ENCODE assay signal across 32 cellular contexts in genomic region chr2:120863173-120863545, GRCh38.
DNase-seq lines count a peak whose midpoint lies in the region; ATAC-seq and TF ChIP-seq lines count a peak whose summit lies in the region.
"Had no signal": no experiment of that assay in that cellular context is flagged by ENCODE, and none has a peak within 500 bp of the region (broad histone marks: within the 10 kb centered on the region; RNA-seq: fewer than 3 reads in every experiment).

No MANE protein-coding gene starts in this region.

- H3K27ac ChIP-seq in GM23338 (ENCODE audit: low read depth) = 0 out of 2 replicates have a peak overlapping the region, but pooled peaks have one; percentile 65
- peak overlapping the region; percentile 49 for H3K27ac ChIP-seq in RWPE1
- peak overlapping the region; percentile 21 to 49 for H3K27ac ChIP-seq in right atrium auricular region
- H3K27ac ChIP-seq in PC-9 = no peak overlapping the region
- H3K27ac ChIP-seq: breast epithelium, ovary, SJCRH30 had no signal

- peaks cover 5% of the 10 kb centered on the region; the same call in 2 of the 3 replicates for H3K36me3 Mint-ChIP-seq in GM23338 (ENCODE audit: low read depth)
- H3K36me3 Mint-ChIP-seq in stimulated activated memory B cell treated with anti-CD40 and anti-IgM and Interleukin-4, amounts not matched to agents 10 μg/mL and 1 μg/mL and 100 μg/mL, for 72 hours = no peaks in the 10 kb centered on the region
- H3K36me3 Mint-ChIP-seq: activated CD8-positive, alpha-beta memory T cell treated with anti-CD3 and anti-CD28 coated beads, Interleukin-2, amount 10 ng/mL, durations not matched to agents 7 days and 5 days; CD4-positive, CD25-positive, alpha-beta regulatory T cell; immature natural killer cell; stimulated activated naive B cell treated with anti-CD40 and anti-IgM and Interleukin-4, amounts not matched to agents 10 μg/mL and 1 μg/mL and 100 μg/mL, for 72 hours had no signal

- H3K4me1 ChIP-seq in GM23338 (ENCODE audit: insufficient read depth) (peaks cover 54% of the 10 kb centered on the region), right atrium auricular region (peaks cover 0 to 20% of the 10 kb centered on the region in 2 donors), PC-9 (replicated peaks; ENCODE audit: insufficient read depth) (peaks cover 9% of the 10 kb centered on the region; the same call in 1 of the 2 replicates)

- DNase-seq in GM23338 (ENCODE audit: low spot score) (no peak), RWPE1 (ENCODE audit: low spot score) (no peak), right atrium auricular region (ENCODE audit: low spot score) (no peak), sciatic nerve (ENCODE audit: low spot score) (peak; percentile 57), PC-9 (no peak), iPS-NIHi11 (ENCODE audit: low spot score) (no peak)
- DNase-seq: activated CD4-positive, alpha-beta T cell treated with anti-CD3 and anti-CD28 coated beads, Interleukin-2, amount 50 U/mL, for 1 hour; activated CD8-positive, alpha-beta memory T cell treated with anti-CD3 and anti-CD28 coated beads, Interleukin-2, amount 10 ng/mL, durations not matched to agents 7 days and 5 days; activated naive CD4-positive, alpha-beta T cell treated with Interleukin-2 at 50 U/mL for 16 hours; activated T-cell treated with anti-CD3 and anti-CD28 coated beads, Interleukin-2, amount 50 U/mL, for 48 hours; CD4-positive, CD25-positive, alpha-beta regulatory T cell; effector memory CD8-positive, alpha-beta T cell; foreskin melanocyte; hippocampal formation; immature natural killer cell; Karpas-422; MV-4-11; NCI-H1436 treated with DMSO at 0.1 percent for 48 hours; NCI-H526; SJCRH30; stimulated activated CD4-positive, alpha-beta T cell treated with anti-CD3 and anti-CD28 coated beads, Interleukin-4, amount 100 ng/mL, for 4 hours; stimulated activated naive B cell treated with anti-CD40 and anti-IgM and Interleukin-4, amounts not matched to agents 10 μg/mL and 1 μg/mL and 100 μg/mL, for 72 hours had no signal

- H3K9me2 ChIP-seq in GM23338 (ENCODE audit: insufficient read depth) (no peaks in the 10 kb centered on the region), PC-9 (ENCODE audit: insufficient read depth) (no peaks in the 10 kb centered on the region)

- H3K4me3 Mint-ChIP-seq in GM23338 = no peak overlapping the region
- no peak overlapping the region for H3K4me3 Mint-ChIP-seq in stimulated activated memory B cell treated with anti-CD40 and anti-IgM and Interleukin-4, amounts not matched to agents 10 μg/mL and 1 μg/mL and 100 μg/mL, for 72 hours
- H3K4me3 Mint-ChIP-seq: activated CD8-positive, alpha-beta memory T cell treated with anti-CD3 and anti-CD28 coated beads, Interleukin-2, amount 10 ng/mL, durations not matched to agents 7 days and 5 days; CD4-positive, CD25-positive, alpha-beta regulatory T cell; effector memory CD8-positive, alpha-beta T cell; immature natural killer cell; stimulated activated naive B cell treated with anti-CD40 and anti-IgM and Interleukin-4, amounts not matched to agents 10 μg/mL and 1 μg/mL and 100 μg/mL, for 72 hours had no signal

- H3K9me3 Mint-ChIP-seq in GM23338 = no peaks in the 10 kb centered on the region
- no peaks in the 10 kb centered on the region for H3K9me3 Mint-ChIP-seq in stimulated activated memory B cell treated with anti-CD40 and anti-IgM and Interleukin-4, amounts not matched to agents 10 μg/mL and 1 μg/mL and 100 μg/mL, for 72 hours
- H3K9me3 Mint-ChIP-seq: CD4-positive, CD25-positive, alpha-beta regulatory T cell; effector memory CD8-positive, alpha-beta T cell; immature natural killer cell; nephron; stimulated activated naive B cell treated with anti-CD40 and anti-IgM and Interleukin-4, amounts not matched to agents 10 μg/mL and 1 μg/mL and 100 μg/mL, for 72 hours had no signal

- POLR2A ChIA-PET in RWPE1 (lab: Yijun Ruan, JAX; ENCODE audit: low non-redundant PET) = no interaction called here
- POLR2A ChIA-PET in PC-9 (lab: Charles Lee; ENCODE audit: unreplicated experiment) = no interaction called here

- H3K27ac Mint-ChIP-seq in GM23338 = no peak overlapping the region
- no peak overlapping the region for H3K27ac Mint-ChIP-seq in stimulated activated memory B cell treated with anti-CD40 and anti-IgM and Interleukin-4, amounts not matched to agents 10 μg/mL and 1 μg/mL and 100 μg/mL, for 72 hours
- H3K27ac Mint-ChIP-seq: activated CD8-positive, alpha-beta memory T cell treated with anti-CD3 and anti-CD28 coated beads, Interleukin-2, amount 10 ng/mL, durations not matched to agents 7 days and 5 days; CD4-positive, CD25-positive, alpha-beta regulatory T cell; effector memory CD8-positive, alpha-beta T cell; immature natural killer cell; stimulated activated naive B cell treated with anti-CD40 and anti-IgM and Interleukin-4, amounts not matched to agents 10 μg/mL and 1 μg/mL and 100 μg/mL, for 72 hours had no signal

- H3K79me2 ChIP-seq in GM23338 (replicated peaks; ENCODE audit: insufficient read depth) (peaks cover 53% of the 10 kb centered on the region), PC-9 (ENCODE audit: low read depth) (no peaks in the 10 kb centered on the region)

- H3K27me3 Mint-ChIP-seq in GM23338 (ENCODE audit: insufficient read depth, low read depth, poor library complexity) = peaks cover 20% of the 10 kb centered on the region
- peaks cover 33% of the 10 kb centered on the region for H3K27me3 Mint-ChIP-seq in stimulated activated memory B cell treated with anti-CD40 and anti-IgM and Interleukin-4, amounts not matched to agents 10 μg/mL and 1 μg/mL and 100 μg/mL, for 72 hours

- H3K9me3 ChIP-seq in right atrium auricular region (no peaks in the 10 kb centered on the region), PC-9 (ENCODE audit: insufficient read depth, low read depth) (no peaks in the 10 kb centered on the region)
- H3K9me3 ChIP-seq: adrenal gland, breast epithelium, mucosa of descending colon, ovary, SJCRH30, testis had no signal

- H2AFZ ChIP-seq in GM23338 (no peak overlapping the region), PC-9 (no peak overlapping the region)

- peaks cover 80% of the 10 kb centered on the region for H3K4me1 Mint-ChIP-seq in GM23338
- H3K4me1 Mint-ChIP-seq in stimulated activated memory B cell treated with anti-CD40 and anti-IgM and Interleukin-4, amounts not matched to agents 10 μg/mL and 1 μg/mL and 100 μg/mL, for 72 hours = no peaks in the 10 kb centered on the region
- H3K4me1 Mint-ChIP-seq: activated CD8-positive, alpha-beta memory T cell treated with anti-CD3 and anti-CD28 coated beads, Interleukin-2, amount 10 ng/mL, durations not matched to agents 7 days and 5 days; CD4-positive, CD25-positive, alpha-beta regulatory T cell; immature natural killer cell; stimulated activated naive B cell treated with anti-CD40 and anti-IgM and Interleukin-4, amounts not matched to agents 10 μg/mL and 1 μg/mL and 100 μg/mL, for 72 hours had no signal

- no peaks in the 10 kb centered on the region for H3K36me3 ChIP-seq in GM23338 (ENCODE audit: insufficient read depth)
- H3K36me3 ChIP-seq in right atrium auricular region = no peaks in the 10 kb centered on the region
- no peaks in the 10 kb centered on the region for H3K36me3 ChIP-seq in PC-9 (ENCODE audit: low read depth)
- H3K36me3 ChIP-seq: adrenal gland, breast epithelium, ovary, SJCRH30 had no signal

- TF ChIP-seq CTCF in GM23338 (conservative IDR thresholded peaks at IDR 0.05; ENCODE audit: low read depth in 2 of 2) (no peak), RWPE1 (conservative IDR thresholded peaks at IDR 0.05; ENCODE audit: low read depth) (no peak), right atrium auricular region (IDR thresholded peaks at IDR 0.05) (no peak), PC-9 (conservative IDR thresholded peaks at IDR 0.05) (no peak)

- ATAC-seq in GM23338 (no peak), sciatic nerve (peak; percentile 4), GM21367 (IDR thresholded peaks at IDR 0.05; ENCODE audit: unreplicated experiment) (no peak)
- no peak for ATAC-seq in stimulated activated memory B cell treated with anti-CD40 and anti-IgM and Interleukin-4, amounts not matched to agents 10 μg/mL and 1 μg/mL and 100 μg/mL, for 72 hours
- ATAC-seq: activated CD8-positive, alpha-beta memory T cell treated with anti-CD3 and anti-CD28 coated beads, Interleukin-2, amount 10 ng/mL, durations not matched to agents 7 days and 5 days; effector memory CD8-positive, alpha-beta T cell; Panc1; stimulated activated naive B cell treated with anti-CD40 and anti-IgM and Interleukin-4, amounts not matched to agents 10 μg/mL and 1 μg/mL and 100 μg/mL, for 72 hours had no signal

- H4K20me1 ChIP-seq in GM23338 (replicated peaks; ENCODE audit: insufficient read depth) = peaks cover 40% of the 10 kb centered on the region
- no peaks in the 10 kb centered on the region for H4K20me1 ChIP-seq in PC-9 (ENCODE audit: insufficient read depth)

- no peak overlapping the region for H3K4me2 ChIP-seq in GM23338
- no peak overlapping the region; the same call in 1 of the 2 replicates for H3K4me2 ChIP-seq in PC-9

- H3K27me3 ChIP-seq in GM23338 (ENCODE audit: insufficient read depth) = no peaks in the 10 kb centered on the region
- no peaks in the 10 kb centered on the region for H3K27me3 ChIP-seq in right atrium auricular region
- H3K27me3 ChIP-seq in PC-9 (ENCODE audit: insufficient read depth, low read depth) = peaks cover 10% of the 10 kb centered on the region
- H3K27me3 ChIP-seq: adrenal gland, breast epithelium, ovary, SJCRH30, testis had no signal

- BruUV-seq in PC-9 (replicated peaks; lab: Mats Ljungman, UMichigan) = no TSS peak

- H3K4me3 ChIP-seq in GM23338 = no peak overlapping the region
- no peak overlapping the region for H3K4me3 ChIP-seq in right atrium auricular region
- no peak overlapping the region for H3K4me3 ChIP-seq in PC-9
- H3K4me3 ChIP-seq: adrenal gland, breast epithelium, coronary artery, mucosa of descending colon, ovary, SJCRH30, testis had no signal

- H3F3A ChIP-seq in GM23338 (replicated peaks; ENCODE audit: low read depth) = peaks cover 8% of the 10 kb centered on the region; the same call in 1 of the 2 replicates
- H3F3A ChIP-seq in PC-9 (ENCODE audit: insufficient read depth, low read depth) = no peaks in the 10 kb centered on the region

- intact Hi-C loops in sciatic nerve (cut with DNase I) (no loop called here), PC-9 (cut with micrococcal nuclease; ENCODE audit: unreplicated experiment) (loop anchor here (2.0 kb wide), 1 partner anchor 70 kb away; no protein-coding TSS in a partner anchor)

- CTCF ChIA-PET in RWPE1 (lab: Yijun Ruan, JAX) (no interaction called here), PC-9 (lab: Charles Lee) (no interaction called here)

TF ChIP-seq in GM23338, 12 proteins besides CTCF, POLR2A, EP300 and RAD21 (continues in another document):
- TF ChIP-seq JUNB (IDR thresholded peaks at IDR 0.05; ENCODE audit: unreplicated experiment) = no peak
- TF ChIP-seq ETS1 (IDR thresholded peaks at IDR 0.05) = no peak
